ENCODE assay signal across 8 cellular contexts in genomic region chr12:7994731-7995205, GRCh38. TPM values are rescaled to one million over a fixed set of nuclear protein-coding genes. Genes with fewer than 3 reads are reported as not detected.
A peak's percentile ranks its signal among the peaks of the same experiment; 100 is the strongest.
DNase-seq lines count a peak whose midpoint lies in the region; ATAC-seq and TF ChIP-seq lines count a peak whose summit lies in the region.

No MANE protein-coding gene starts in this region.

- TF ChIP-seq CTCF in cardiac muscle cell (IDR thresholded peaks at IDR 0.05; ENCODE audit: low read depth, low read length) (no peak), left ventricle myocardium inferior (IDR thresholded peaks at IDR 0.05; ENCODE audit: borderline replicate concordance) (no peak)

- H3K4me1 ChIP-seq in cardiac muscle cell (ENCODE audit: low read depth) (peaks cover 23% of the 10 kb centered on the region), left ventricle myocardium inferior (no peaks in the 10 kb centered on the region)

- H3K36me3 ChIP-seq in cardiac muscle cell (no peaks in the 10 kb centered on the region), left ventricle myocardium inferior (no peaks in the 10 kb centered on the region)

- H3K27me3 ChIP-seq in cardiac muscle cell (no peaks in the 10 kb centered on the region), left ventricle myocardium inferior (ENCODE audit: low read depth) (no peaks in the 10 kb centered on the region)

- H3K9me3 ChIP-seq in cardiac muscle cell (ENCODE audit: low read depth), result no peaks in the 10 kb centered on the region
- H3K9me3 ChIP-seq in left ventricle myocardium inferior (replicated peaks), result peaks cover 16% of the 10 kb centered on the region

- peak overlapping the region; percentile 50 for H3K27ac ChIP-seq in cardiac muscle cell
- no peak overlapping the region for H3K27ac ChIP-seq in left ventricle myocardium inferior (replicated peaks)

- intact Hi-C loops in left ventricle myocardium inferior (cut with micrococcal nuclease) (loop anchor here (2.0 kb wide), 2 partner anchors 62 to 134 kb away; no protein-coding TSS in a partner anchor), left ventricle myocardium superior (cut with micrococcal nuclease) (loop anchor here (5.0 to 10.0 kb wide), 2 partner anchors 60 to 137 kb away; partner anchors contain the start of gene SLC2A3)

- ATAC-seq in left ventricle myocardium superior, result peak; percentile 40

- peak in 1 of 2 donors; percentile 84 for DNase-seq in cardiac muscle cell (ENCODE audit: low read depth in 1 of 2, low spot score in 1 of 2)
- no peak for DNase-seq in left ventricle myocardium inferior
- peak; percentile 91 for DNase-seq in RPMI7951 (ENCODE audit: low read depth)
- no peak for DNase-seq in left ventricle myocardium superior
- no peak for DNase-seq in globus pallidus (ENCODE audit: low spot score)
- no peak for DNase-seq in NCI-H446 treated with DMSO at 0.1 percent for 48 hours (lab: John Stamatoyannopoulos, UW)
- DNase-seq in activated CD4-positive, CD25-positive, alpha-beta regulatory T cell (lab: John Stamatoyannopoulos, UW), result no peak
- DNase-seq in stimulated activated naive CD4-positive, alpha-beta T cell (lab: John Stamatoyannopoulos, UW), result no peak

- no peak overlapping the region for H3K4me3 ChIP-seq in cardiac muscle cell
- H3K4me3 ChIP-seq in left ventricle myocardium inferior, result no peak overlapping the region

RNA-seq across cellular contexts. Expression of gene FOXJ2, which starts 37.7 kb away (rescaled TPM):
- total RNA-seq in cardiac muscle cell, result 22.9 and 26.6 TPM in 2 replicates
- polyA plus RNA-seq in cardiac muscle cell, result 23.6 and 24.1 TPM in 2 replicates
- total RNA-seq in left ventricle myocardium inferior, result 22.1 TPM
- 6.7 and 7.0 TPM in 2 replicates for total RNA-seq in RPMI7951 (2014; rRNA removed; shearing (Covaris generic))
- 25.9 TPM for total RNA-seq in left ventricle myocardium superior

RNA-seq across cellular contexts. Expression of gene SLC2A3, which starts 58.8 kb away (rescaled TPM):
- total RNA-seq in cardiac muscle cell, result 251 and 267 TPM in 2 replicates
- 349 and 363 TPM in 2 replicates for polyA plus RNA-seq in cardiac muscle cell
- total RNA-seq in left ventricle myocardium inferior, result 13.7 TPM
- 20.1 and 20.6 TPM in 2 replicates for total RNA-seq in RPMI7951 (2014; rRNA removed; shearing (Covaris generic))
- total RNA-seq in left ventricle myocardium superior, result 12.3 TPM

Comparison
In these comparisons a context has a peak if more than half of its experiments do, and no peak if none do; other contexts are left out.
1. RNA of gene SLC2A3, which starts 58.8 kb away (total RNA-seq): 251 to 267 TPM in cardiac muscle cell; 20.1 to 20.6 TPM in RPMI7951, 13.7 TPM in left ventricle myocardium inferior (single experiment) and 12.3 TPM in left ventricle myocardium superior (single experiment); every median in the first group is over 10 times any median in the second.